ENCODE assay signal across 9 cellular contexts in the genomic region with DNA sequence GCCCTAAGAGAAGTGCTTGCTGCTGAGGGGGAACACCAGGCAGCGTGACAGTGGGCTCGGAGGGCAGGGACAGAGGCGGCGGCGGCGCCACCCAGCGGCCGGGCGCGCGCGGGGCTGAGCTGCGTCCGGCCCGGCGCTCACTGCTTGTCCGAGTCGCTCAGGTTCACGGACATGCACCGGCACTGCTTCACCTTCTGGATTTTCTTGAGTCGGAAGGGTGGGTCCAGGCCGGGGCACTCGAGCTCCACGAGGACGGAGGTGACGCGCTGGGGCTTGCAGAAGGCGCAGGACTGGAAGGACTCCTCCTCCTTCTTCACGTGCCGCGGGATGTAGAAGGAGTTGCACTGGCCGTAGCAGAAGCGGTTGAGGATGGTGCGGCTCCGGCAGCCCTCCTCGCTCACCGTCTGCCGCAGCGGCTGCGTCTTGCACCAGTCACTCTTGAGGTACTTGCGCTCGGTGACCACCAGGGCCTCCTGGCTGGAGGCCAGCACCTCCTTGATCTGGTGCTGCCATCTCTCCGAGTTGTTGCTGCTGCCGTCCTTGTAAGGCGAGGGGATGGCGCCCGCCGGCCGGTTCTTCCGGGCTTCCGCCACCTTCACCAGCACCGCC.
DNase-seq lines count a peak whose midpoint lies in the region; ATAC-seq, FAIRE-seq and TF ChIP-seq lines count a peak whose summit lies in the region.
"Had no signal": no experiment of that assay in that cellular context is flagged by ENCODE, and none has a peak within 500 bp of the region (broad histone marks: within the 10 kb centered on the region; RNA-seq: fewer than 3 reads in every experiment).

No MANE protein-coding gene starts in this region.

- H3K27ac ChIP-seq in adrenal gland, result no peak overlapping the region
- no peak overlapping the region for H3K27ac ChIP-seq in upper lobe of left lung
- H3K27ac ChIP-seq: pancreas had no signal

- H3K4me3 ChIP-seq in adrenal gland (peak overlapping the region in 2 of 4 donors; percentile 1 to 35), upper lobe of left lung (peak overlapping the region in 2 of 4 donors; percentile 10 to 17)
- H3K4me3 ChIP-seq: pancreas had no signal

- H3K27me3 ChIP-seq in adrenal gland (no peaks in the 10 kb centered on the region), upper lobe of left lung (no peaks in the 10 kb centered on the region)
- H3K27me3 ChIP-seq: pancreas had no signal

- TF ChIP-seq POLR2A in adrenal gland (IDR thresholded peaks at IDR 0.05) (no peak), upper lobe of left lung (IDR thresholded peaks at IDR 0.05) (no peak)

- ATAC-seq in Right ventricle myocardium superior (ENCODE audit: poor library complexity) (no peak), left ventricle myocardium superior (no peak), upper lobe of left lung (ENCODE audit: low FRiP score in 2 of 2) (peak; percentile 46 to 48), GM19035 (IDR thresholded peaks at IDR 0.05; ENCODE audit: unreplicated experiment) (no peak)

- TF ChIP-seq EP300 in upper lobe of left lung (IDR thresholded peaks at IDR 0.05), result no peak

- H3K9me3 ChIP-seq in adrenal gland (replicated peaks in 1 of 3) (no peaks in the 10 kb centered on the region), upper lobe of left lung (no peaks in the 10 kb centered on the region)
- H3K9me3 ChIP-seq: pancreas had no signal

- no peaks in the 10 kb centered on the region for H3K36me3 ChIP-seq in adrenal gland (replicated peaks in 1 of 2)
- H3K36me3 ChIP-seq in upper lobe of left lung, result no peaks in the 10 kb centered on the region
- H3K36me3 ChIP-seq: pancreas had no signal

- DNase-seq in Right ventricle myocardium superior (peak; percentile 41), left ventricle myocardium superior (no peak), adrenal gland (peak in 5 of 7 donors; percentile 29 to 65 (median 54)), iPS-NIHi11 (ENCODE audit: low spot score) (peak; percentile 69), upper lobe of left lung (peak in 1 of 2 donors; percentile 80), GM19239 (ENCODE audit: insufficient read length, low spot score) (no peak)
- no peak for DNase-seq in activated CD4-positive, CD25-positive, alpha-beta regulatory T cell treated with anti-CD3 and anti-CD28 coated beads, Interleukin-2, amount 50 U/mL, for 72 hours

- TF ChIP-seq CTCF in adrenal gland (IDR thresholded peaks at IDR 0.05) (peak in 2 of 6 experiments; percentile 18 to 25), upper lobe of left lung (IDR thresholded peaks at IDR 0.05) (peak in 1 of 6 experiments; percentile 34)

- H3K4me1 ChIP-seq in adrenal gland (replicated peaks in 1 of 2) (no peaks in the 10 kb centered on the region), upper lobe of left lung (no peaks in the 10 kb centered on the region)
- H3K4me1 ChIP-seq: pancreas had no signal

- intact Hi-C loops in Right ventricle myocardium superior (cut with DNase I), result no loop called here
- intact Hi-C loops in left ventricle myocardium superior (cut with micrococcal nuclease), result no loop called here
- intact Hi-C loops in adrenal gland (cut with DNase I), result no loop called here

- WGBS in adrenal gland, 4 donors, result 16 to 63% (median 42%) methylated on average over 7 to 52 of the region's 52 CpGs
- WGBS in upper lobe of left lung, 2 donors, result 67 to 73% methylated on average over 21 to 48 of the region's 52 CpGs

- no peak for FAIRE-seq in GM19239 (lab: Jason Lieb, UNC)
- FAIRE-seq: pancreas had no signal

Comparison
In these comparisons a context has a peak if more than half of its experiments do, and no peak if none do; other contexts are left out.
1. DNase-seq: peak in Right ventricle myocardium superior (single experiment), adrenal gland (5 of 7) and iPS-NIHi11 (single experiment); none in left ventricle myocardium superior (single experiment), GM19239 (single experiment) and activated CD4-positive, CD25-positive, alpha-beta regulatory T cell treated with anti-CD3 and anti-CD28 coated beads, Interleukin-2, amount 50 U/mL, for 72 hours (single experiment).
2. ATAC-seq: peak in upper lobe of left lung (2 of 2); none in Right ventricle myocardium superior (single experiment), left ventricle myocardium superior (single experiment) and GM19035 (single experiment).